10 cellular contexts compared by ENCODE assay signal in genomic region chr3:197809356-197810020, GRCh38. TPM values are rescaled to one million over a fixed set of nuclear protein-coding genes. Genes with fewer than 3 reads are reported as not detected.
DNase-seq lines count a peak whose midpoint lies in the region; ATAC-seq, FAIRE-seq and TF ChIP-seq lines count a peak whose summit lies in the region.
"Had no signal": no experiment of that assay in that cellular context is flagged by ENCODE, and none has a peak within 500 bp of the region (broad histone marks: within the 10 kb centered on the region; RNA-seq: fewer than 3 reads in every experiment).

No MANE protein-coding gene starts in this region.

- peak overlapping the region; percentile 86; the same call in 1 of the 2 replicates for H3K18ac ChIP-seq in IMR-90 (ENCODE audit: low read depth, low read length)

- CTCF ChIA-PET in A549 (lab: Yijun Ruan, JAX): interaction anchor here (0.7 to 1.5 kb wide), 2 partner anchors 18 to 127 kb away, joined by 5 to 9 read pairs; no protein-coding TSS in a partner anchor
- CTCF ChIA-PET in IMR-90 (lab: Yijun Ruan, JAX): no interaction called here
- CTCF ChIA-PET in PC-3 (lab: Charles Lee): no interaction called here

- no peak overlapping the region for H2AFZ ChIP-seq in IMR-90 (replicated peaks; ENCODE audit: low read length, poor library complexity)
- no peak overlapping the region for H2AFZ ChIP-seq in PC-3 (ENCODE audit: low read length)

- no peak overlapping the region for H2BK120ac ChIP-seq in IMR-90 (ENCODE audit: low read depth, low read length)

- TF ChIP-seq RAD21 in A549 (conservative IDR thresholded peaks at IDR 0.05 in 1 of 2, IDR thresholded peaks at IDR 0.05 in 1 of 2) (no peak), IMR-90 (IDR thresholded peaks at IDR 0.05; ENCODE audit: low read length) (no peak)

- FAIRE-seq in A549 (lab: Jason Lieb, UNC): no peak

- peaks cover 31% of the 10 kb centered on the region for H3K4me1 ChIP-seq in A549
- peaks cover 19% of the 10 kb centered on the region for H3K4me1 ChIP-seq in IMR-90 (ENCODE audit: control insufficient read depth, insufficient read depth, low read length)
- H3K4me1 ChIP-seq in muscle layer of duodenum (ENCODE audit: control insufficient read depth in 1 of 2, insufficient read depth in 2 of 2, low read length in 2 of 2): peaks cover 4 to 25% of the 10 kb centered on the region in 2 donors
- H3K4me1 ChIP-seq in PC-3 (ENCODE audit: insufficient read depth, low read length): no peaks in the 10 kb centered on the region

- in situ Hi-C loops in IMR-90 (cut with MboI; ENCODE audit: low sequenced_read_pairs): no loop called here

- peaks cover 14 to 51% of the 10 kb centered on the region in 2 experiments for H3K79me1 ChIP-seq in IMR-90 (ENCODE audit: low read depth in 1 of 2, low read length in 2 of 2)

- BruUV-seq in IMR-90 (replicated peaks; lab: Mats Ljungman, UMichigan): no TSS peak
- no TSS peak for BruUV-seq in PC-3 (replicated peaks; lab: Mats Ljungman, UMichigan)

- no peak overlapping the region for H2AK9ac ChIP-seq in IMR-90 (replicated peaks; ENCODE audit: low read depth, low read length, poor library complexity)

- peak overlapping the region; percentile 35; the same call in 1 of the 2 replicates for H4K5ac ChIP-seq in IMR-90 (ENCODE audit: low read depth, low read length)

- no peaks in the 10 kb centered on the region for H3K9me3 ChIP-seq in A549
- H3K9me3 ChIP-seq in IMR-90 (ENCODE audit: control insufficient read depth, insufficient read depth, low read length): no peaks in the 10 kb centered on the region
- no peaks in the 10 kb centered on the region for H3K9me3 ChIP-seq in muscle layer of duodenum (ENCODE audit: control insufficient read depth in 1 of 2, low read length in 2 of 2)
- no peaks in the 10 kb centered on the region for H3K9me3 ChIP-seq in PC-3 (ENCODE audit: low read length)

- 0 out of 2 replicates have a peak overlapping the region, but pooled peaks have one; percentile 16 for H4K91ac ChIP-seq in IMR-90 (ENCODE audit: insufficient read depth, low read depth, low read length)

- peak overlapping the region; percentile 31; the same call in 1 of the 2 replicates for H3K4ac ChIP-seq in IMR-90 (ENCODE audit: low read depth, low read length)

- ATAC-seq in A549: no peak; a peak in 1 of 6 replicates
- ATAC-seq in IMR-90 (ENCODE audit: low read depth): peak; percentile 71
- no peak for ATAC-seq in PC-3

- H3K79me2 ChIP-seq in PC-3 (ENCODE audit: low read length): peaks cover 72% of the 10 kb centered on the region

- H3K23ac ChIP-seq in IMR-90 (ENCODE audit: low read depth, low read length): no peak overlapping the region; the same call in 1 of the 2 replicates

- intact Hi-C loops in IMR-90 (cut with micrococcal nuclease): no loop called here
- intact Hi-C loops in PC-3 (cut with micrococcal nuclease): no loop called here

- H3K36me3 ChIP-seq in IMR-90 (ENCODE audit: control insufficient read depth, insufficient read depth, low read length) (no peaks in the 10 kb centered on the region), muscle layer of duodenum (ENCODE audit: control insufficient read depth in 1 of 2, insufficient read depth in 2 of 2, low read length in 2 of 2) (no peaks in the 10 kb centered on the region), PC-3 (ENCODE audit: low read depth, low read length) (no peaks in the 10 kb centered on the region)

- DNase-seq in A549 (ENCODE audit: low read depth in 1 of 2, low spot score in 1 of 2): no peak
- peak; percentile 85 for DNase-seq in IMR-90
- DNase-seq in dedifferentiated amniotic fluid mesenchymal stem cell (ENCODE audit: extremely low spot score): peak; percentile 85
- DNase-seq in islet precursor cell: no peak
- no peak for DNase-seq in NCI-H1694 treated with DMSO at 0.1 percent for 48 hours (lab: John Stamatoyannopoulos, UW)
- DNase-seq in NCI-H1105 (lab: John Stamatoyannopoulos, UW): no peak
- no peak for DNase-seq in PC-3
- DNase-seq: MV-4-11, SIG-M5 had no signal

- dilution Hi-C loops in IMR-90 (cut with HindIII; ENCODE audit: low sequenced_read_pairs, unreplicated experiment): no loop called here

- 44% methylated on average over 2 of the region's 2 CpGs for WGBS in A549 (ENCODE audit: missing lambda C conversion rate)
- no CpG with 5 or more reads among the region's 2 CpGs for WGBS in IMR-90 (ENCODE audit: extremely low coverage in 2 of 2, insufficient read length in 1 of 2), 2 experiments

- H3K9me2 ChIP-seq in PC-3 (replicated peaks; ENCODE audit: low read length): no peaks in the 10 kb centered on the region

- no peak overlapping the region for H2AK5ac ChIP-seq in IMR-90 (ENCODE audit: low read depth, low read length)

- H3F3A ChIP-seq in PC-3 (ENCODE audit: low read length, unreplicated experiment): no peaks in the 10 kb centered on the region

- H3K14ac ChIP-seq in IMR-90 (replicated peaks; ENCODE audit: low read depth, low read length): peak overlapping the region; percentile 45; the same call in 1 of the 2 replicates

- POLR2A ChIA-PET in A549 (lab: Yijun Ruan, JAX) (no interaction called here), IMR-90 (lab: Charles Lee; ENCODE audit: unreplicated experiment) (no interaction called here), PC-3 (lab: Charles Lee; ENCODE audit: unreplicated experiment) (no interaction called here)

- H2BK5ac ChIP-seq in IMR-90 (ENCODE audit: low read depth, low read length, poor library complexity, severe bottlenecking): peak overlapping the region; percentile 84

- TF ChIP-seq POLR2A in A549 (IDR thresholded peaks at IDR 0.05; ENCODE audit: low read length): no peak
- no peak for TF ChIP-seq POLR2A in IMR-90 (IDR thresholded peaks at IDR 0.05; ENCODE audit: low read depth, low read length)

- no peak overlapping the region for H3K4me3 ChIP-seq in A549
- H3K4me3 ChIP-seq in IMR-90 (ENCODE audit: insufficient read depth, low read depth, low read length): peak overlapping the region; percentile 10; the same call in 1 of the 2 replicates
- H3K4me3 ChIP-seq in muscle layer of duodenum (ENCODE audit: low read depth in 1 of 2, low read length in 2 of 2): no peak overlapping the region
- no peak overlapping the region for H3K4me3 ChIP-seq in PC-3 (ENCODE audit: low read length)

- H3K27ac ChIP-seq in A549: no peak overlapping the region
- peak overlapping the region; percentile 54; the same call in 1 of the 2 replicates for H3K27ac ChIP-seq in IMR-90 (ENCODE audit: insufficient read depth, low read length)
- peak overlapping the region; percentile 78 for H3K27ac ChIP-seq in muscle layer of duodenum (ENCODE audit: low read length)
- H3K27ac ChIP-seq in PC-3 (ENCODE audit: low read length): no peak overlapping the region

- H3K27me3 ChIP-seq in IMR-90 (ENCODE audit: control insufficient read depth, insufficient read depth, low read length) (no peaks in the 10 kb centered on the region), muscle layer of duodenum (ENCODE audit: low read depth, low read length) (no peaks in the 10 kb centered on the region), PC-3 (ENCODE audit: low read length) (no peaks in the 10 kb centered on the region)

- H2BK20ac ChIP-seq in IMR-90 (ENCODE audit: low read depth, low read length): no peak overlapping the region

- peak overlapping the region in 1 of 2 experiments; percentile 19; a peak in 1 of 4 replicates for H4K8ac ChIP-seq in IMR-90 (ENCODE audit: low read depth in 2 of 2, low read length in 2 of 2)

- H3K56ac ChIP-seq in IMR-90 (ENCODE audit: extremely low read depth, insufficient read depth, low read length): no peak overlapping the region

- H3K9ac ChIP-seq in IMR-90 (ENCODE audit: low read depth, low read length) (no peak overlapping the region; the same call in 1 of the 2 replicates), PC-3 (ENCODE audit: low read length) (no peak overlapping the region)

- no peak for TF ChIP-seq CTCF in A549 (IDR thresholded peaks at IDR 0.05)
- TF ChIP-seq CTCF in IMR-90 (conservative IDR thresholded peaks at IDR 0.05; ENCODE audit: low read depth, low read length): no peak
- TF ChIP-seq CTCF in PC-3 (conservative IDR thresholded peaks at IDR 0.05; ENCODE audit: low read depth, low read length): no peak

- H2BK15ac ChIP-seq in IMR-90 (ENCODE audit: low read depth, low read length): no peak overlapping the region

- peaks cover 8% of the 10 kb centered on the region for H3K9me1 ChIP-seq in IMR-90 (ENCODE audit: insufficient read depth, low read length)

- TF ChIP-seq EP300 in A549 (IDR thresholded peaks at IDR 0.05): no peak

- H3K4me2 ChIP-seq in A549: peak overlapping the region; percentile 24; the same call in 1 of the 3 replicates
- peak overlapping the region; percentile 94 for H3K4me2 ChIP-seq in IMR-90 (ENCODE audit: low read depth, low read length)
- no peak overlapping the region for H3K4me2 ChIP-seq in PC-3 (ENCODE audit: low read length)

- H4K20me1 ChIP-seq in IMR-90 (ENCODE audit: insufficient read depth, low read length) (peaks cover 46% of the 10 kb centered on the region), PC-3 (ENCODE audit: low read length) (no peaks in the 10 kb centered on the region)

TF ChIP-seq in IMR-90, 13 proteins besides CTCF, POLR2A, EP300 and RAD21 (continues in another document):
- TF ChIP-seq RCOR1 (IDR thresholded peaks at IDR 0.05; ENCODE audit: insufficient replicate concordance, low read length): no peak
- no peak for TF ChIP-seq SMC3 (IDR thresholded peaks at IDR 0.05; ENCODE audit: low read depth, low read length)
- TF ChIP-seq CHD1 (IDR thresholded peaks at IDR 0.05; ENCODE audit: low read depth, low read length): no peak
- no peak for TF ChIP-seq CEBPB (IDR thresholded peaks at IDR 0.05; ENCODE audit: low read depth, low read length)

RNA-seq across cellular contexts. Expression of gene LRCH3, which starts 18.4 kb away (rescaled TPM):
- polyA plus RNA-seq in A549 (2011; rRNA removed): 44.6 and 66.0 TPM in 2 replicates
- polyA plus RNA-seq in A549 (2012; cell fraction: cytosol; rRNA removed): 11.0 and 13.3 TPM in 2 replicates
- 11.4 and 18.7 TPM in 2 replicates for polyA plus RNA-seq in A549 (2012; cell fraction: nucleus; rRNA removed)
- 12.1 to 14.2 TPM (median 12.6 TPM) in 3 replicates for polyA plus RNA-seq in A549 (2017; fragmentation: RNase III; extraction: RNeasy Plus Mini Kit Qiagen cat#74134 plus additional on column Dnase treatment)
- 62.9 and 69.4 TPM in 2 replicates for polyA minus RNA-seq in A549 (2011; rRNA and poly(A)+ RNA removed)
- 28.5 and 33.1 TPM in 2 replicates for total RNA-seq in IMR-90 (2012; rRNA removed)
- 30.4 and 40.5 TPM in 2 replicates for polyA plus RNA-seq in IMR-90 (2012; rRNA removed)
- 14.1 and 42.1 TPM in 2 replicates for polyA plus RNA-seq in IMR-90 (2012; cell fraction: cytosol; rRNA removed)
- 19.7 and 60.8 TPM in 2 replicates for polyA plus RNA-seq in IMR-90 (2012; cell fraction: nucleus; rRNA removed; ENCODE audit: low replicate concordance)
- 43.1 and 146 TPM in 2 replicates for total RNA-seq in PC-3 (2014; rRNA removed)

RNA-seq across cellular contexts. Expression of gene FYTTD1, which starts 59.8 kb away (rescaled TPM):
- polyA plus RNA-seq in A549 (2011; rRNA removed): 24.8 and 37.3 TPM in 2 replicates
- polyA plus RNA-seq in A549 (2012; cell fraction: cytosol; rRNA removed): 4.9 and 5.8 TPM in 2 replicates
- 2.2 TPM in 2 replicates for polyA plus RNA-seq in A549 (2012; cell fraction: nucleus; rRNA removed)
- 19.8 to 22.2 TPM (median 20.9 TPM) in 3 replicates for polyA plus RNA-seq in A549 (2017; fragmentation: RNase III; extraction: RNeasy Plus Mini Kit Qiagen cat#74134 plus additional on column Dnase treatment)
- polyA minus RNA-seq in A549 (2011; rRNA and poly(A)+ RNA removed): 11.0 and 11.3 TPM in 2 replicates
- 50.2 and 67.2 TPM in 2 replicates for total RNA-seq in IMR-90 (2012; rRNA removed)
- polyA plus RNA-seq in IMR-90 (2012; rRNA removed): 15.4 and 20.4 TPM in 2 replicates
- 2.2 and 3.6 TPM in 2 replicates for polyA plus RNA-seq in IMR-90 (2012; cell fraction: cytosol; rRNA removed)
- 1.6 and 12.9 TPM in 2 replicates for polyA plus RNA-seq in IMR-90 (2012; cell fraction: nucleus; rRNA removed; ENCODE audit: low replicate concordance)
- 54.6 and 85.4 TPM in 2 replicates for total RNA-seq in PC-3 (2014; rRNA removed)

Comparison
In these comparisons a context has a peak if more than half of its experiments do, and no peak if none do; other contexts are left out.
1. DNase-seq: peak in IMR-90 (single experiment) and dedifferentiated amniotic fluid mesenchymal stem cell (single experiment); none in A549 (0 of 2), islet precursor cell (single experiment), NCI-H1694 treated with DMSO at 0.1 percent for 48 hours (single experiment), NCI-H1105 (single experiment) and PC-3 (single experiment).
2. H3K27ac ChIP-seq: peak in IMR-90 (single experiment) and muscle layer of duodenum (single experiment); none in A549 (0 of 2) and PC-3 (single experiment).